In genomic region chr2:145546091-145546490, GRCh38 we compare ENCODE assay signal across 1 cellular context.
TF ChIP-seq lines count a peak whose summit lies in the region.

No MANE protein-coding gene starts in this region.

TF ChIP-seq in K562, 482 proteins besides CTCF, POLR2A, EP300 and RAD21 (continued from another document):
- TF ChIP-seq, protein P1, sequence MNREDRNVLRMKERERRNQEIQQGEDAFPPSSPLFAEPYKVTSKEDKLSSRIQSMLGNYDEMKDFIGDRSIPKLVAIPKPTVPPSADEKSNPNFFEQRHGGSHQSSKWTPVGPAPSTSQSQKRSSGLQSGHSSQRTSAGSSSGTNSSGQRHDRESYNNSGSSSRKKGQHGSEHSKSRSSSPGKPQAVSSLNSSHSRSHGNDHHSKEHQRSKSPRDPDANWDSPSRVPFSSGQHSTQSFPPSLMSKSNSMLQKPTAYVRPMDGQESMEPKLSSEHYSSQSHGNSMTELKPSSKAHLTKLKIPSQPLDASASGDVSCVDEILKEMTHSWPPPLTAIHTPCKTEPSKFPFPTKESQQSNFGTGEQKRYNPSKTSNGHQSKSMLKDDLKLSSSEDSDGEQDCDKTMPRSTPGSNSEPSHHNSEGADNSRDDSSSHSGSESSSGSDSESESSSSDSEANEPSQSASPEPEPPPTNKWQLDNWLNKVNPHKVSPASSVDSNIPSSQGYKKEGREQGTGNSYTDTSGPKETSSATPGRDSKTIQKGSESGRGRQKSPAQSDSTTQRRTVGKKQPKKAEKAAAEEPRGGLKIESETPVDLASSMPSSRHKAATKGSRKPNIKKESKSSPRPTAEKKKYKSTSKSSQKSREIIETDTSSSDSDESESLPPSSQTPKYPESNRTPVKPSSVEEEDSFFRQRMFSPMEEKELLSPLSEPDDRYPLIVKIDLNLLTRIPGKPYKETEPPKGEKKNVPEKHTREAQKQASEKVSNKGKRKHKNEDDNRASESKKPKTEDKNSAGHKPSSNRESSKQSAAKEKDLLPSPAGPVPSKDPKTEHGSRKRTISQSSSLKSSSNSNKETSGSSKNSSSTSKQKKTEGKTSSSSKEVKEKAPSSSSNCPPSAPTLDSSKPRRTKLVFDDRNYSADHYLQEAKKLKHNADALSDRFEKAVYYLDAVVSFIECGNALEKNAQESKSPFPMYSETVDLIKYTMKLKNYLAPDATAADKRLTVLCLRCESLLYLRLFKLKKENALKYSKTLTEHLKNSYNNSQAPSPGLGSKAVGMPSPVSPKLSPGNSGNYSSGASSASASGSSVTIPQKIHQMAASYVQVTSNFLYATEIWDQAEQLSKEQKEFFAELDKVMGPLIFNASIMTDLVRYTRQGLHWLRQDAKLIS (CRISPR knock-in tag; IDR thresholded peaks at IDR 0.05) = no peak
- TF ChIP-seq NFIC (IDR thresholded peaks at IDR 0.05) = peak; percentile 68
